ENCODE assay signal across 17 cellular contexts in the genomic region with DNA sequence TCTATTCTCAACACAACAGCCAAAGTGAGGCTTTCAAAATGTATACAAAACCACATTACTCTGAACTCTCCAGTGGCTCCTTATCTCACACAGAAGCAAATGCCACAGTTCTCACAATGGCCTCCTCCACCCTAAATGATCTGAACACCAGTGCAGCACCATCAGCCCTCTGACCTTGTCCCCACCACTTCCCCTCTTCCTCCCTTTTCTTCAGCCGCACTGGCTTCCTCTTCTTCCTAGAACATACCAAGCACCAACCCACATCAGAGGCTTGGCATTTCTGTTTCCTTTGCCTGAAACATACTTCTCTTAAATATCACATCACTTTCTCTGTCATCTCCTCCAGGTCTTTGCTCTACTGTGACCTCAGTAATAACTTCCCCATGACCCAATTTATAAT.
DNase-seq lines count a peak whose midpoint lies in the region; ATAC-seq and TF ChIP-seq lines count a peak whose summit lies in the region.
"Had no signal": no experiment of that assay in that cellular context is flagged by ENCODE, and none has a peak within 500 bp of the region (broad histone marks: within the 10 kb centered on the region; RNA-seq: fewer than 3 reads in every experiment).

No MANE protein-coding gene starts in this region.

- peak overlapping the region; percentile 43 for H3K4me3 Mint-ChIP-seq in activated CD4-positive, alpha-beta T cell treated with anti-CD3 and anti-CD28 coated beads, Interleukin-2, amount 10 ng/mL, durations not matched to agents 24 days and 14 days
- H3K4me3 Mint-ChIP-seq in activated CD4-positive, alpha-beta T cell treated with anti-CD3 and anti-CD28 coated beads for 36 hours: no peak overlapping the region
- H3K4me3 Mint-ChIP-seq in activated naive CD8-positive, alpha-beta T cell treated with anti-CD3 and anti-CD28 coated beads for 36 hours: no peak overlapping the region
- H3K4me3 Mint-ChIP-seq in stimulated activated naive B cell treated with anti-CD40 and anti-IgM and Interleukin-4, amounts not matched to agents 10 μg/mL and 1 μg/mL and 100 μg/mL, for 72 hours: no peak overlapping the region

- H3K27ac ChIP-seq in vagina: no peak overlapping the region
- H3K27ac ChIP-seq: GM23248 had no signal

- H3K27me3 Mint-ChIP-seq in activated CD4-positive, alpha-beta T cell treated with anti-CD3 and anti-CD28 coated beads, Interleukin-2, amount 10 ng/mL, durations not matched to agents 24 days and 14 days: peaks cover 8% of the 10 kb centered on the region
- H3K27me3 Mint-ChIP-seq in activated CD4-positive, alpha-beta T cell treated with anti-CD3 and anti-CD28 coated beads for 36 hours: peaks cover 2% of the 10 kb centered on the region
- peaks cover 10% of the 10 kb centered on the region for H3K27me3 Mint-ChIP-seq in activated naive CD8-positive, alpha-beta T cell treated with anti-CD3 and anti-CD28 coated beads for 36 hours
- H3K27me3 Mint-ChIP-seq in stimulated activated naive B cell treated with anti-CD40 and anti-IgM and Interleukin-4, amounts not matched to agents 10 μg/mL and 1 μg/mL and 100 μg/mL, for 72 hours: peaks cover 7% of the 10 kb centered on the region in 2 donors

- no peaks in the 10 kb centered on the region for H3K9me3 ChIP-seq in vagina
- H3K9me3 ChIP-seq: mucosa of descending colon had no signal

- no peak overlapping the region for H3K4me3 ChIP-seq in vagina
- H3K4me3 ChIP-seq: GM23248, mucosa of descending colon had no signal

- no peak for ATAC-seq in activated CD4-positive, alpha-beta T cell treated with anti-CD3 and anti-CD28 coated beads for 36 hours
- peak; percentile 31 to 52 for ATAC-seq in stimulated activated naive B cell treated with anti-CD40 and anti-IgM and Interleukin-4, amounts not matched to agents 10 μg/mL and 1 μg/mL and 100 μg/mL, for 72 hours (replicated peaks)
- ATAC-seq: mucosa of descending colon had no signal

- H3K27ac Mint-ChIP-seq in activated CD4-positive, alpha-beta T cell treated with anti-CD3 and anti-CD28 coated beads, Interleukin-2, amount 10 ng/mL, durations not matched to agents 24 days and 14 days: peak overlapping the region; percentile 26
- H3K27ac Mint-ChIP-seq in activated CD4-positive, alpha-beta T cell treated with anti-CD3 and anti-CD28 coated beads for 36 hours: no peak overlapping the region
- peak overlapping the region; percentile 21 for H3K27ac Mint-ChIP-seq in activated naive CD8-positive, alpha-beta T cell treated with anti-CD3 and anti-CD28 coated beads for 36 hours
- H3K27ac Mint-ChIP-seq in stimulated activated naive B cell treated with anti-CD40 and anti-IgM and Interleukin-4, amounts not matched to agents 10 μg/mL and 1 μg/mL and 100 μg/mL, for 72 hours: no peak overlapping the region
- H3K27ac Mint-ChIP-seq: CD4-positive, CD25-positive, alpha-beta regulatory T cell had no signal

- CTCF ChIA-PET in activated CD4-positive, alpha-beta T cell treated with anti-CD3 and anti-CD28 coated beads for 36 hours (lab: Charles Lee): no interaction called here

- H3K4me1 ChIP-seq in vagina: no peaks in the 10 kb centered on the region

- no peaks in the 10 kb centered on the region for H3K36me3 Mint-ChIP-seq in activated CD4-positive, alpha-beta T cell treated with anti-CD3 and anti-CD28 coated beads, Interleukin-2, amount 10 ng/mL, durations not matched to agents 24 days and 14 days (ENCODE audit: low read depth)
- H3K36me3 Mint-ChIP-seq in activated CD4-positive, alpha-beta T cell treated with anti-CD3 and anti-CD28 coated beads for 36 hours (ENCODE audit: low read depth): no peaks in the 10 kb centered on the region
- peaks cover 3% of the 10 kb centered on the region for H3K36me3 Mint-ChIP-seq in activated naive CD8-positive, alpha-beta T cell treated with anti-CD3 and anti-CD28 coated beads for 36 hours
- H3K36me3 Mint-ChIP-seq in stimulated activated naive B cell treated with anti-CD40 and anti-IgM and Interleukin-4, amounts not matched to agents 10 μg/mL and 1 μg/mL and 100 μg/mL, for 72 hours: no peaks in the 10 kb centered on the region
- H3K36me3 Mint-ChIP-seq: CD4-positive, CD25-positive, alpha-beta regulatory T cell had no signal

- H3K36me3 ChIP-seq in vagina: no peaks in the 10 kb centered on the region

- peaks cover 10% of the 10 kb centered on the region for H3K4me1 Mint-ChIP-seq in activated CD4-positive, alpha-beta T cell treated with anti-CD3 and anti-CD28 coated beads, Interleukin-2, amount 10 ng/mL, durations not matched to agents 24 days and 14 days
- H3K4me1 Mint-ChIP-seq in activated CD4-positive, alpha-beta T cell treated with anti-CD3 and anti-CD28 coated beads for 36 hours: peaks cover 10% of the 10 kb centered on the region
- peaks cover 10% of the 10 kb centered on the region for H3K4me1 Mint-ChIP-seq in activated naive CD8-positive, alpha-beta T cell treated with anti-CD3 and anti-CD28 coated beads for 36 hours
- peaks cover 6 to 7% of the 10 kb centered on the region in 2 donors for H3K4me1 Mint-ChIP-seq in stimulated activated naive B cell treated with anti-CD40 and anti-IgM and Interleukin-4, amounts not matched to agents 10 μg/mL and 1 μg/mL and 100 μg/mL, for 72 hours

- TF ChIP-seq CTCF in vagina (IDR thresholded peaks at IDR 0.05): no peak

- intact Hi-C loops in activated CD4-positive, alpha-beta T cell treated with anti-CD3 and anti-CD28 coated beads, Interleukin-2, amount 10 ng/mL, durations not matched to agents 24 days and 14 days (cut with micrococcal nuclease): no loop called here
- intact Hi-C loops in activated CD4-positive, alpha-beta T cell treated with anti-CD3 and anti-CD28 coated beads for 36 hours (cut with DNase I, micrococcal nuclease): no loop called here
- intact Hi-C loops in vagina (cut with DNase I): no loop called here

- POLR2A ChIA-PET in activated CD4-positive, alpha-beta T cell treated with anti-CD3 and anti-CD28 coated beads for 36 hours (lab: Charles Lee): no interaction called here

- peak; percentile 74 for DNase-seq in activated CD4-positive, alpha-beta T cell treated with anti-CD3 and anti-CD28 coated beads, Interleukin-2, amount 10 ng/mL, durations not matched to agents 24 days and 14 days
- no peak for DNase-seq in activated CD4-positive, alpha-beta T cell treated with anti-CD3 and anti-CD28 coated beads for 36 hours
- DNase-seq in OCI-M1 (lab: John Stamatoyannopoulos, UW) (peak; percentile 92), vagina (ENCODE audit: extremely low spot score in 2 of 2) (no peak), NCI-H510A (lab: John Stamatoyannopoulos, UW) (no peak), NCI-H2081 (lab: John Stamatoyannopoulos, UW) (no peak)
- DNase-seq in activated naive CD8-positive, alpha-beta T cell treated with anti-CD3 and anti-CD28 coated beads for 36 hours: peak; percentile 9
- no peak for DNase-seq in stimulated activated naive B cell treated with anti-CD40 and anti-IgM and Interleukin-4, amounts not matched to agents 10 μg/mL and 1 μg/mL and 100 μg/mL, for 72 hours
- DNase-seq: 8988T; effector CD8-positive, alpha-beta T cell; GM23248; MM.1S; mucosa of descending colon; NCI-H2171; stimulated activated CD4-positive, alpha-beta T cell treated with anti-CD3 and anti-CD28 coated beads, Interleukin-4, amount 100 ng/mL, for 1 hour; stimulated activated CD8-positive, alpha-beta memory T cell treated with anti-CD3 and anti-CD28 coated beads, Interleukin-4, amount 100 ng/mL, for 48 hours had no signal

- no peaks in the 10 kb centered on the region for H3K27me3 ChIP-seq in vagina

- no peaks in the 10 kb centered on the region for H3K9me3 Mint-ChIP-seq in activated CD4-positive, alpha-beta T cell treated with anti-CD3 and anti-CD28 coated beads, Interleukin-2, amount 10 ng/mL, durations not matched to agents 24 days and 14 days
- H3K9me3 Mint-ChIP-seq in activated CD4-positive, alpha-beta T cell treated with anti-CD3 and anti-CD28 coated beads for 36 hours (ENCODE audit: low read depth): peaks cover 16% of the 10 kb centered on the region
- H3K9me3 Mint-ChIP-seq in activated naive CD8-positive, alpha-beta T cell treated with anti-CD3 and anti-CD28 coated beads for 36 hours: peaks cover 10% of the 10 kb centered on the region
- peaks cover 0 to 6% of the 10 kb centered on the region in 2 donors for H3K9me3 Mint-ChIP-seq in stimulated activated naive B cell treated with anti-CD40 and anti-IgM and Interleukin-4, amounts not matched to agents 10 μg/mL and 1 μg/mL and 100 μg/mL, for 72 hours

- TF ChIP-seq POLR2A in vagina (IDR thresholded peaks at IDR 0.05): no peak

Comparison
In these comparisons a context has a peak if more than half of its experiments do, and no peak if none do; other contexts are left out.
1. DNase-seq: peak in activated CD4-positive, alpha-beta T cell treated with anti-CD3 and anti-CD28 coated beads, Interleukin-2, amount 10 ng/mL, durations not matched to agents 24 days and 14 days (single experiment), OCI-M1 (single experiment) and activated naive CD8-positive, alpha-beta T cell treated with anti-CD3 and anti-CD28 coated beads for 36 hours (single experiment); none in activated CD4-positive, alpha-beta T cell treated with anti-CD3 and anti-CD28 coated beads for 36 hours (single experiment), stimulated activated naive B cell treated with anti-CD40 and anti-IgM and Interleukin-4, amounts not matched to agents 10 μg/mL and 1 μg/mL and 100 μg/mL, for 72 hours (single experiment), vagina (0 of 2), NCI-H510A (single experiment) and NCI-H2081 (0 of 2).
2. H3K27ac Mint-ChIP-seq: peak in activated CD4-positive, alpha-beta T cell treated with anti-CD3 and anti-CD28 coated beads, Interleukin-2, amount 10 ng/mL, durations not matched to agents 24 days and 14 days (single experiment) and activated naive CD8-positive, alpha-beta T cell treated with anti-CD3 and anti-CD28 coated beads for 36 hours (single experiment); none in activated CD4-positive, alpha-beta T cell treated with anti-CD3 and anti-CD28 coated beads for 36 hours (single experiment) and stimulated activated naive B cell treated with anti-CD40 and anti-IgM and Interleukin-4, amounts not matched to agents 10 μg/mL and 1 μg/mL and 100 μg/mL, for 72 hours (single experiment).